Comparison of ENCODE assay signal across 8 cellular contexts in genomic region chr12:6074979-6075585, GRCh38. TPM values are rescaled to one million over a fixed set of nuclear protein-coding genes. Genes with fewer than 3 reads are reported as not detected.
DNase-seq lines count a peak whose midpoint lies in the region; TF ChIP-seq lines count a peak whose summit lies in the region.

No MANE protein-coding gene starts in this region.

- H3K4me2 ChIP-seq in fibroblast of lung (ENCODE audit: extremely low read depth, insufficient read depth, low read length) = peak overlapping the region; percentile 17

- peak overlapping the region; percentile 32 for H2AFZ ChIP-seq in fibroblast of lung (ENCODE audit: low read length)

- H3K4me1 ChIP-seq in fibroblast of lung (ENCODE audit: control insufficient read depth, extremely low read depth, insufficient read depth, low read length) = peaks cover 6% of the 10 kb centered on the region
- no peaks in the 10 kb centered on the region for H3K4me1 ChIP-seq in rectal smooth muscle tissue (ENCODE audit: control insufficient read depth, insufficient read depth, low read length)
- H3K4me1 ChIP-seq in prostate gland (replicated peaks) = no peaks in the 10 kb centered on the region

- intact Hi-C loops in prostate gland (cut with DNase I) = no loop called here

- H3K27ac ChIP-seq in fibroblast of lung (ENCODE audit: insufficient read depth, low read length) (no peak overlapping the region), rectal smooth muscle tissue (ENCODE audit: low read depth, low read length) (no peak overlapping the region), prostate gland (no peak overlapping the region)

- WGBS in prostate gland = 57% methylated on average over 22 of the region's 31 CpGs

- no peaks in the 10 kb centered on the region for H4K20me1 ChIP-seq in fibroblast of lung (ENCODE audit: control insufficient read depth, extremely low read depth, insufficient read depth, low read length)

- H3K79me2 ChIP-seq in fibroblast of lung (ENCODE audit: control insufficient read depth, insufficient read depth, low read length) = no peaks in the 10 kb centered on the region

- H3K9me3 ChIP-seq in fibroblast of lung (ENCODE audit: control insufficient read depth, insufficient read depth, low read depth, low read length) (no peaks in the 10 kb centered on the region), prostate gland (no peaks in the 10 kb centered on the region)

- H3K36me3 ChIP-seq in fibroblast of lung (ENCODE audit: control insufficient read depth, insufficient read depth, low read length) (no peaks in the 10 kb centered on the region), rectal smooth muscle tissue (ENCODE audit: control insufficient read depth, insufficient read depth, low read length) (no peaks in the 10 kb centered on the region), prostate gland (no peaks in the 10 kb centered on the region)

- H3K27me3 ChIP-seq in fibroblast of lung (ENCODE audit: control insufficient read depth, insufficient read depth, low read length) (no peaks in the 10 kb centered on the region), rectal smooth muscle tissue (ENCODE audit: control insufficient read depth, insufficient read depth, low read length) (no peaks in the 10 kb centered on the region), prostate gland (replicated peaks; ENCODE audit: insufficient read depth) (no peaks in the 10 kb centered on the region)

- TF ChIP-seq POLR2A in prostate gland (IDR thresholded peaks at IDR 0.05) = no peak

- no peak overlapping the region for H3K9ac ChIP-seq in fibroblast of lung (ENCODE audit: insufficient read depth, low read length)
- no peak overlapping the region for H3K9ac ChIP-seq in rectal smooth muscle tissue (ENCODE audit: low read length)

- no peak for TF ChIP-seq CTCF in fibroblast of lung (conservative IDR thresholded peaks at IDR 0.05 in 1 of 2, IDR thresholded peaks at IDR 0.05 in 1 of 2; ENCODE audit: low read depth in 1 of 2, low read length in 2 of 2)
- no peak for TF ChIP-seq CTCF in prostate gland (IDR thresholded peaks at IDR 0.05)

- DNase-seq in EH (ENCODE audit: low read depth) (peak; percentile 56), UCSD-AML1 (lab: John Stamatoyannopoulos, UW; ENCODE audit: unreplicated experiment) (peak; percentile 82), fibroblast of lung (ENCODE audit: low read depth in 2 of 2) (peak in 1 of 2 donors; percentile 41), SKM-1 treated with dmso at 0.1 percent for 144 hours (lab: John Stamatoyannopoulos, UW; ENCODE audit: unreplicated experiment) (no peak), NCI-H526 treated with DMSO at 0.1 percent for 48 hours (lab: John Stamatoyannopoulos, UW) (no peak), SKM-1 (lab: John Stamatoyannopoulos, UW; ENCODE audit: unreplicated experiment) (no peak), prostate gland (ENCODE audit: low spot score) (no peak)

- no peak overlapping the region for H3K4me3 ChIP-seq in fibroblast of lung (replicated peaks in 1 of 4; ENCODE audit: control extremely low read depth in 1 of 4, insufficient read depth in 1 of 4, low read depth in 3 of 4, low read length in 4 of 4)
- H3K4me3 ChIP-seq in rectal smooth muscle tissue (ENCODE audit: low read length) = peak overlapping the region; percentile 34
- peak overlapping the region in 1 of 2 donors; percentile 1 for H3K4me3 ChIP-seq in prostate gland

RNA-seq across cellular contexts. Expression of gene VWF, which starts 49.4 kb away (rescaled TPM):
- 0.26 and 1.7 TPM in 2 replicates for total RNA-seq in fibroblast of lung
- polyA plus RNA-seq in fibroblast of lung = 0.15 and 0.21 TPM in 2 replicates
- polyA plus RNA-seq in fibroblast of lung (2012) = 0.19 and 0.43 TPM in 2 replicates
- polyA minus RNA-seq in fibroblast of lung (ENCODE audit: low replicate concordance) = 1.2 and 2.6 TPM in 2 replicates
- 100 to 1,000 TPM in 1 of 2 donors, 10 to 100 TPM in 1; 55.0 to 193 TPM for total RNA-seq in prostate gland

Comparison
In these comparisons a context has a peak if more than half of its experiments do, and no peak if none do; other contexts are left out.
1. DNase-seq: peak in EH (single experiment) and UCSD-AML1 (single experiment); none in SKM-1 treated with dmso at 0.1 percent for 144 hours (single experiment), NCI-H526 treated with DMSO at 0.1 percent for 48 hours (single experiment), SKM-1 (single experiment) and prostate gland (single experiment).
2. RNA of gene VWF, which starts 49.4 kb away (total RNA-seq): 55.0 to 193 TPM in prostate gland; 0.26 to 1.7 TPM in fibroblast of lung; every median in the first group is over 10 times any median in the second.